In the genomic region with DNA sequence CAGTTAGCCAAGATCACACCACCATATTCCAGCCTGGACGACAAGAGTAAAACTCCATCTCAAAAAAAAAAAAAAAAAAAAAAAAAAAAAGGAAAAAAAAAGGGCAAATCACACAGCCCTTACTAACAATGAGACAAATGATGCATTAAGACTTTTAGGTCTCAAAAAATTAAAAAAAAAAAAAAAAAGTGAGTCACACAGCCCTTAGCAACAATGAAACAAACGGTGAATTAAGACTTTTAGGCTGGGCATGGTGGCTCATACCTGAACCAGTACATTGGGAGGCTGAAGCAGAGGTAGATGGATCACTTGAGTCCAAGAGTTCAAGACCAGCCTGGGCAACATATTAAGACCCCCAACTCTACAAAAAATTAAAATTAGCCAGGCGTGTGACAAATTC, we compare ENCODE assay signal across 21 cellular contexts. TPM values are rescaled to one million over a fixed set of nuclear protein-coding genes. Genes with fewer than 3 reads are reported as not detected.
DNase-seq lines count a peak whose midpoint lies in the region; ATAC-seq and TF ChIP-seq lines count a peak whose summit lies in the region.
"Had no signal": no experiment of that assay in that cellular context is flagged by ENCODE, and none has a peak within 500 bp of the region (broad histone marks: within the 10 kb centered on the region; RNA-seq: fewer than 3 reads in every experiment).

No MANE protein-coding gene starts in this region.

- CTCF ChIA-PET in mammary epithelial cell (lab: Charles Lee; ENCODE audit: low non-redundant PET), result no interaction called here
- CTCF ChIA-PET in HEK293 (lab: Yijun Ruan, JAX), result no interaction called here

- H3K36me3 Mint-ChIP-seq in activated T-helper 17 cell treated with anti-CD3 and anti-CD28 coated beads, Interleukin-2, amount 50 U/mL, for 72 hours (ENCODE audit: low read depth), result peaks cover 100% of the 10 kb centered on the region

- no peak overlapping the region for H3K9ac ChIP-seq in mammary epithelial cell (ENCODE audit: insufficient read depth, low read length)
- H3K9ac ChIP-seq: BLaER1 had no signal

- intact Hi-C loops in mammary epithelial cell (cut with micrococcal nuclease), result no loop called here
- intact Hi-C loops in breast epithelium (cut with DNase I; ENCODE audit: low total_unique reads), result no loop called here
- intact Hi-C loops in cardiac septum (cut with DNase I), result no loop called here

- H3K4me3 ChIP-seq in mammary epithelial cell (replicated peaks in 1 of 3; ENCODE audit: insufficient read depth in 1 of 3, low read depth in 2 of 3, low read length in 3 of 3) (no peak overlapping the region), breast epithelium (no peak overlapping the region), HEK293 (ENCODE audit: low read depth, low read length) (no peak overlapping the region)
- H3K4me3 ChIP-seq: BLaER1, MG63, SJSA1 had no signal

- ATAC-seq in activated T-helper 17 cell treated with anti-CD3 and anti-CD28 coated beads, Interleukin-2, amount 50 U/mL, for 72 hours (replicated peaks), result peak; percentile 34
- ATAC-seq: Right ventricle myocardium inferior had no signal

- no peaks in the 10 kb centered on the region for H3K9me3 Mint-ChIP-seq in activated T-helper 17 cell treated with anti-CD3 and anti-CD28 coated beads, Interleukin-2, amount 50 U/mL, for 72 hours

- WGBS in mammary epithelial cell (ENCODE audit: low coverage, missing lambda C conversion rate), result 82% methylated on average over 2 of the region's 3 CpGs

- in situ Hi-C loops in mammary epithelial cell (cut with MboI; ENCODE audit: low sequenced_read_pairs in 2 of 2), result no loop called here

- H3K9me3 ChIP-seq in mammary epithelial cell (replicated peaks; ENCODE audit: insufficient read depth, low read length) (no peaks in the 10 kb centered on the region), breast epithelium (no peaks in the 10 kb centered on the region), HEK293 (ENCODE audit: control insufficient read depth, insufficient read depth, low read depth, low read length) (no peaks in the 10 kb centered on the region)
- H3K9me3 ChIP-seq: BLaER1, MG63, SJSA1 had no signal

- H3K27me3 ChIP-seq in mammary epithelial cell (ENCODE audit: insufficient read depth, low read length) (no peaks in the 10 kb centered on the region), breast epithelium (no peaks in the 10 kb centered on the region)
- H3K27me3 ChIP-seq: BLaER1, MG63, SJSA1 had no signal

- H3K36me3 ChIP-seq in mammary epithelial cell (ENCODE audit: insufficient read depth, low read length) (peaks cover 49% of the 10 kb centered on the region), breast epithelium (no peaks in the 10 kb centered on the region), HEK293 (ENCODE audit: control insufficient read depth in 2 of 2, insufficient read depth in 1 of 2, low read length in 2 of 2) (peaks cover 59 to 97% of the 10 kb centered on the region in 2 experiments; a peak in 2 of 3 replicates)

- no peak for TF ChIP-seq POLR2A in breast epithelium (IDR thresholded peaks at IDR 0.05)

- POLR2A ChIA-PET in HEK293 (lab: Yijun Ruan, JAX), result no interaction called here

- peaks cover 4% of the 10 kb centered on the region for H3K4me1 Mint-ChIP-seq in activated T-helper 17 cell treated with anti-CD3 and anti-CD28 coated beads, Interleukin-2, amount 50 U/mL, for 72 hours
- H3K4me1 Mint-ChIP-seq: CD4-positive, alpha-beta memory T cell had no signal

- H3K27me3 Mint-ChIP-seq in activated T-helper 17 cell treated with anti-CD3 and anti-CD28 coated beads, Interleukin-2, amount 50 U/mL, for 72 hours, result no peaks in the 10 kb centered on the region
- H3K27me3 Mint-ChIP-seq: CD4-positive, alpha-beta memory T cell had no signal

- H4K20me1 ChIP-seq in mammary epithelial cell (ENCODE audit: insufficient read depth, low read length), result no peaks in the 10 kb centered on the region

- H3K27ac ChIP-seq in mammary epithelial cell (ENCODE audit: insufficient read depth, low read depth, low read length) (no peak overlapping the region), breast epithelium (no peak overlapping the region), HEK293 (ENCODE audit: extremely low read depth, low read depth, low read length) (no peak overlapping the region)
- H3K27ac ChIP-seq: BLaER1, SJSA1 had no signal

- no peak overlapping the region for H2AFZ ChIP-seq in mammary epithelial cell (ENCODE audit: low read depth, low read length)

- H3K4me1 ChIP-seq in mammary epithelial cell (ENCODE audit: insufficient read depth, low read length) (no peaks in the 10 kb centered on the region), breast epithelium (no peaks in the 10 kb centered on the region), HEK293 (ENCODE audit: control insufficient read depth, insufficient read depth, low read length) (no peaks in the 10 kb centered on the region)
- H3K4me1 ChIP-seq: SJSA1 had no signal

- no TSS peak for BruUV-seq in mammary epithelial cell (replicated peaks; lab: Mats Ljungman, UMichigan)

- no peak overlapping the region for H3K4me2 ChIP-seq in mammary epithelial cell (ENCODE audit: insufficient read depth, low read depth, low read length)
- H3K4me2 ChIP-seq: BLaER1 had no signal

- TF ChIP-seq CTCF in mammary epithelial cell (conservative IDR thresholded peaks at IDR 0.05 in 1 of 2, IDR thresholded peaks at IDR 0.05 in 1 of 2; ENCODE audit: extremely low read depth in 1 of 2, insufficient read depth in 1 of 2, low read depth in 1 of 2, low read length in 2 of 2) (no peak), breast epithelium (IDR thresholded peaks at IDR 0.05) (no peak), HEK293 (tag by site-specific recombination; IDR thresholded peaks at IDR 0.05) (no peak)

- DNase-seq in mammary epithelial cell, result peak; percentile 21
- DNase-seq in breast epithelium (ENCODE audit: low spot score in 2 of 2), result no peak
- peak; percentile 5 for DNase-seq in stromal cell of bone marrow (ENCODE audit: low read depth)
- DNase-seq in SKM-1 treated with dmso at 0.1 percent for 144 hours (lab: John Stamatoyannopoulos, UW; ENCODE audit: unreplicated experiment), result no peak
- no peak for DNase-seq in cardiac septum (ENCODE audit: low spot score)
- DNase-seq: Calu3; CD4-positive, alpha-beta memory T cell; DMS153; GF-D8; Kasumi-1; MG63; NCI-H1417 treated with DMSO at 0.1 percent for 48 hours; NCI-H187; NCI-H446; NCI-H526; OCI-M1 had no signal

- H3K79me2 ChIP-seq in mammary epithelial cell (ENCODE audit: insufficient read depth, low read length), result no peaks in the 10 kb centered on the region

- dilution Hi-C loops in mammary epithelial cell (cut with HindIII; ENCODE audit: low sequenced_read_pairs), result no loop called here

- H3K27ac Mint-ChIP-seq in activated T-helper 17 cell treated with anti-CD3 and anti-CD28 coated beads, Interleukin-2, amount 50 U/mL, for 72 hours, result peak overlapping the region; percentile 41

- H3K4me3 Mint-ChIP-seq in activated T-helper 17 cell treated with anti-CD3 and anti-CD28 coated beads, Interleukin-2, amount 50 U/mL, for 72 hours, result no peak overlapping the region
- H3K4me3 Mint-ChIP-seq: CD4-positive, alpha-beta memory T cell had no signal

TF ChIP-seq in HEK293, 187 proteins besides CTCF, POLR2A, EP300 and RAD21 (continues in another document):
- peak; percentile 86 for TF ChIP-seq ZNF362 (tag by site-specific recombination; IDR thresholded peaks at IDR 0.05)

RNA-seq across cellular contexts. Expression of gene EIF3G, which starts 32.4 kb away (rescaled TPM):
- 100 to 1,000 TPM; 178 to 223 TPM for total RNA-seq in mammary epithelial cell
- 178 TPM for polyA plus RNA-seq in mammary epithelial cell
- polyA minus RNA-seq in mammary epithelial cell, result 105 TPM
- 100 to 1,000 TPM; 293 to 322 (median 308) TPM for total RNA-seq in breast epithelium
- total RNA-seq in activated T-helper 17 cell treated with anti-CD3 and anti-CD28 coated beads, Interleukin-2, amount 50 U/mL, for 72 hours, result 100 to 1,000 TPM; 174 to 235 TPM
- 126 TPM for total RNA-seq in cardiac septum

RNA-seq across cellular contexts. Expression of gene P2RY11, which starts 40.6 kb away (rescaled TPM):
- total RNA-seq in mammary epithelial cell, result 10 to 100 TPM in 1 of 2 donors, 1 to 10 TPM in 1; 2.5 to 22.2 TPM
- 5.0 TPM for polyA plus RNA-seq in mammary epithelial cell
- not detected for polyA minus RNA-seq in mammary epithelial cell
- 1 to 10 TPM; 4.0 to 7.2 (median 4.3) TPM for total RNA-seq in breast epithelium
- total RNA-seq in activated T-helper 17 cell treated with anti-CD3 and anti-CD28 coated beads, Interleukin-2, amount 50 U/mL, for 72 hours, result 100 to 1,000 TPM; 114 to 237 TPM
- total RNA-seq in cardiac septum, result 10.0 TPM

RNA-seq across cellular contexts. Expression of gene DNMT1, which starts 42.7 kb away (rescaled TPM):
- total RNA-seq in mammary epithelial cell (100 to 1,000 TPM in 1 of 2 donors, 10 to 100 TPM in 1; 23.0 to 139 TPM), breast epithelium (10 to 100 TPM; 30.6 to 55.1 (median 55.0) TPM), cardiac septum (27.3 TPM)
- polyA plus RNA-seq in mammary epithelial cell, result 53.3 TPM
- 263 TPM for polyA minus RNA-seq in mammary epithelial cell
- 100 to 1,000 TPM; 300 to 434 TPM for total RNA-seq in activated T-helper 17 cell treated with anti-CD3 and anti-CD28 coated beads, Interleukin-2, amount 50 U/mL, for 72 hours

RNA-seq across cellular contexts. Expression of gene PPAN, which starts 45.9 kb away (rescaled TPM):
- total RNA-seq in mammary epithelial cell, result 10 to 100 TPM; 26.8 to 72.6 TPM
- 40.6 TPM for polyA plus RNA-seq in mammary epithelial cell
- 97.0 TPM for polyA minus RNA-seq in mammary epithelial cell
- total RNA-seq in breast epithelium, result 10 to 100 TPM; 17.1 to 44.2 (median 35.3) TPM
- 100 to 1,000 TPM; 205 to 372 TPM for total RNA-seq in activated T-helper 17 cell treated with anti-CD3 and anti-CD28 coated beads, Interleukin-2, amount 50 U/mL, for 72 hours
- 29.5 TPM for total RNA-seq in cardiac septum

RNA-seq across cellular contexts. Expression of gene ANGPTL6, which starts 49.6 kb away (rescaled TPM):
- total RNA-seq in mammary epithelial cell, result not detected
- polyA plus RNA-seq in mammary epithelial cell, result 0.26 TPM
- not detected for polyA minus RNA-seq in mammary epithelial cell
- under 1 TPM in 2 of 3 donors, not detected in 1; 0.29 to 0.33 TPM for total RNA-seq in breast epithelium
- 10 to 100 TPM in 1 of 2 donors, 1 to 10 TPM in 1; 5.7 to 47.0 TPM for total RNA-seq in activated T-helper 17 cell treated with anti-CD3 and anti-CD28 coated beads, Interleukin-2, amount 50 U/mL, for 72 hours
- 0.19 TPM for total RNA-seq in cardiac septum
- total RNA-seq: Right ventricle myocardium inferior had no signal

Comparison
In these comparisons a context has a peak if more than half of its experiments do, and no peak if none do; other contexts are left out.
1. DNase-seq: peak in mammary epithelial cell (single experiment) and stromal cell of bone marrow (single experiment); none in breast epithelium (0 of 2), SKM-1 treated with dmso at 0.1 percent for 144 hours (single experiment) and cardiac septum (single experiment).
2. RNA of gene P2RY11, which starts 40.6 kb away (total RNA-seq): 114 to 237 TPM in activated T-helper 17 cell treated with anti-CD3 and anti-CD28 coated beads, Interleukin-2, amount 50 U/mL, for 72 hours; 2.5 to 22.2 TPM in mammary epithelial cell, 10.0 TPM in cardiac septum (single experiment) and 4.0 to 7.2 TPM in breast epithelium; every median in the first group is over 4 times any median in the second.